8 cellular contexts compared by ENCODE assay signal in the genomic region with DNA sequence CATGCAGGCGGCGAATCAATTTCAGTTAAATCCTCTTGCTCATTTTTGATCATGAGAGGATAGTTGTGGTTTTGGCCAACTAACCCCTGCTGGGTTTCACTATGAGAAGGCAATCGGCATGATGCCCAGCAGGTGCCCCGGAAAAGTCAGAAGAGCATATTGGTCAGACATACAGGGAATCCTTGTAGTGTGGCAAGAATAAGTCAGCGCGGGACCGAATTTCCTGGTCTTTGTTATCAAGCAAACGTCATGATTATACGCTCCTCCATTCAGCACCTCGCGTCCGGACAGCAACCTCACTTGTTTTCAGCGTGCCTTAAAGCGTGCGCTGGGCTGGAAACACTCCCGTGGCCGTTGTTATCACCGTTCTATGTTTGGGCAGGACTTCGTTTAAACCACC. TPM values are rescaled to one million over a fixed set of nuclear protein-coding genes. Genes with fewer than 3 reads are reported as not detected.
DNase-seq lines count a peak whose midpoint lies in the region; ATAC-seq and TF ChIP-seq lines count a peak whose summit lies in the region.

No MANE protein-coding gene starts in this region.

- intact Hi-C loops in ovary (cut with DNase I), result no loop called here

- TF ChIP-seq POLR2A in ovary (IDR thresholded peaks at IDR 0.05), result no peak

- H3K27ac ChIP-seq in foreskin keratinocyte (no peak overlapping the region), ovary (no peak overlapping the region)

- no peaks in the 10 kb centered on the region for H3K4me1 ChIP-seq in foreskin keratinocyte
- H3K4me1 ChIP-seq in ovary (ENCODE audit: insufficient read depth), result peaks cover 11% of the 10 kb centered on the region

- peak; percentile 61 for DNase-seq in AG20443 (ENCODE audit: low spot score)
- DNase-seq in NCI-H2107 treated with DMSO at 0.1 percent for 48 hours (lab: John Stamatoyannopoulos, UW; ENCODE audit: unreplicated experiment), result peak; percentile 76
- DNase-seq in activated CD8-positive, alpha-beta memory T cell treated with anti-CD3 and anti-CD28 coated beads, Interleukin-2, amount 50 U/mL, for 4 hours, result peak; percentile 30
- DNase-seq in foreskin keratinocyte, result peak in 1 of 2 donors; percentile 61
- peak; percentile 42 to 79 (median 59) for DNase-seq in ovary
- DNase-seq in NCI-H2171 (lab: John Stamatoyannopoulos, UW), result no peak
- DNase-seq in DMS53 (lab: John Stamatoyannopoulos, UW), result no peak

- H3K9me3 ChIP-seq in ovary, result no peaks in the 10 kb centered on the region

- no peak for TF ChIP-seq EP300 in ovary (IDR thresholded peaks at IDR 0.05)

- WGBS in ovary, 3 donors, result 4 to 5% (median 4%) methylated on average over 19 of the region's 19 CpGs

- H3K27me3 ChIP-seq in foreskin keratinocyte, result peaks cover 98% of the 10 kb centered on the region
- no peaks in the 10 kb centered on the region for H3K27me3 ChIP-seq in ovary

- no peaks in the 10 kb centered on the region for H3K36me3 ChIP-seq in ovary

- peak; percentile 61 for ATAC-seq in GM21619 (IDR thresholded peaks at IDR 0.05; ENCODE audit: unreplicated experiment)
- ATAC-seq in foreskin keratinocyte, result peak; percentile 78

- no peak overlapping the region for H3K4me3 ChIP-seq in ovary

- TF ChIP-seq CTCF in foreskin keratinocyte (conservative IDR thresholded peaks at IDR 0.05) (no peak), ovary (IDR thresholded peaks at IDR 0.05) (no peak)

RNA-seq across cellular contexts. Expression of gene TBC1D30, which starts 1.8 kb away (rescaled TPM):
- total RNA-seq in foreskin keratinocyte, result 0.31 and 0.39 TPM in 2 replicates
- polyA plus RNA-seq in foreskin keratinocyte, result 0.36 and 0.42 TPM in 2 replicates
- 1 to 10 TPM; 1.6 to 5.2 (median 2.7) TPM for total RNA-seq in ovary
- polyA plus RNA-seq in ovary, result 1 to 10 TPM; 1.1 to 2.6 TPM

Comparison
In these comparisons a context has a peak if more than half of its experiments do, and no peak if none do; other contexts are left out.
1. DNase-seq: peak in AG20443 (single experiment), NCI-H2107 treated with DMSO at 0.1 percent for 48 hours (single experiment), activated CD8-positive, alpha-beta memory T cell treated with anti-CD3 and anti-CD28 coated beads, Interleukin-2, amount 50 U/mL, for 4 hours (single experiment) and ovary (5 of 5); none in NCI-H2171 (single experiment) and DMS53 (single experiment).